Comparison of ENCODE assay signal across 1 cellular context in the genomic region with DNA sequence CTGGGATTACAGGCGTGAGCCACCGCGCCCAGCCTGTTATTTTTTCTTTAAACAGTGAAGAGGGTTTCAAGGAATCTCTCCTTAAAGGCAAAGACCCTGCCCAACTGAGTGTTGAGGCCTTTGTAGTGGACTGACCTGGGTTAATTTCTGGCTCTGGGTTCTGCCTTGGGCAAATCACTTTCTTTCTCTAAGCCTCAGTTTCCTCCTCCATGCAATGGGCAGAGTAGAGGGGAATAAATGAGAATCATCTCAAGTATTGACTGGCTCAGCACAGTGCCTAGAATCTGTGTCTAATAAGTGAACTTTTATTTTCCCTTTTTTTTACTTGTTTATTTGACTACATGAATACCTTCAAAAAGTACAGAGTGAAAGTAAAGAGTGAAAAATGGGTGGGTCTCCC.
TF ChIP-seq lines count a peak whose summit lies in the region.

No MANE protein-coding gene starts in this region.

TF ChIP-seq in HepG2, 621 proteins besides CTCF, POLR2A, EP300 and RAD21 (continued from another document):
- TF ChIP-seq DNMT1 (CRISPR knock-in tag; IDR thresholded peaks at IDR 0.05) (no peak), TCF7L2 (IDR thresholded peaks at IDR 0.05; ENCODE audit: low read depth, low read length) (no peak)
